8 cellular contexts compared by ENCODE assay signal in the genomic region with DNA sequence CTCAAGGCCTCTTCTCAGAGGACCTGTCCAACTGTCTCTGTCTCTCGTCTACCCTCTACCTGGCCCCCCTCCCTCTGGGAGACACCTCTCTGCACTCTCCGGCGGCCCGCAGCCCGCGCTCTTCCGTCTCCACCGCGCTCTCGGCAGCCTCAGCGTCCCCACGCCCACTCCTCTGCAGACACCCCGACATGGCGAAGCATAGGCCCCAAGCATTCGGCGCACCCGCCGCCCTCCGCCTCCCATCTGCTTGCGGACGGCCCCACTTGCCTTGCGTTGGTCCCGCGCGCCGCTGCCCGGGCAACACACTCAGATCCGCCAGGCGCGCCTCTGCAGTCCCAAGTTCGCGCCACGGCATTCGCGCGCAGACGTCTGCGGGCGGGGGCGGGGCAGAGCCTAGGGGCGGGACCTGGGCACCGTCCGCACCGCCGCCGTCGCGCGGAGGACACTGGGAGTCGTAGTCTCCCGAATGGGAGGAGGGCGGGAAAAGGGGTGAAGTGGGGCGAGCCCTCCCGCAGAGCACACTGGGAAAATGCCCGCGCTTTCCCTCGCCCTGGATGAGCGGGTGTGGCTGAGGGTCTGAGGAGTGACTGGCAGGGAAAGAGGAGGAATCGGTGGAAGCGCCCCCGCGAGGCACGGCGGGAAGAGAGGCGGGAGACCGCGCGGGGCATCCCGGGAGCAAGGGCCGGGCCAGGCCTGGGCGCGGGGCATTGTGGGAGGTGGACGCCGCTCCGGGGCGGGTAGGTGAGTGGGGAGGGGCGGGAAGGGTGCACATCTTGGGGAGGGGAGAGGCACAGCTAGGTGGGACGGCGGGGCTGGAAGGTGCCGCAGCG. TPM values are rescaled to one million over a fixed set of nuclear protein-coding genes. Genes with fewer than 3 reads are reported as not detected.
DNase-seq lines count a peak whose midpoint lies in the region; ATAC-seq, FAIRE-seq and TF ChIP-seq lines count a peak whose summit lies in the region.

A gene (minus strand): TSS at position 371 of the 830 bp plus-strand sequence. CDS start 4,778 bp downstream, outside the sequence.
A gene (plus strand): TSS at position 707 of the 830 bp plus-strand sequence. CDS start 1,123 bp downstream, outside the sequence.

- intact Hi-C loops in esophagus squamous epithelium (cut with DNase I) = no loop called here

- peak within 1 kb of the TSS; percentile 90 to 99 (median 98) for H3K4me3 Mint-ChIP-seq in naive B cell
- peak within 1 kb of the TSS; percentile 85 for H3K4me3 Mint-ChIP-seq in stimulated activated effector memory CD8-positive, alpha-beta T cell treated with anti-CD3 and anti-CD28 coated beads, Interleukin-12 subunit alpha, Interleukin-12 subunit beta, amount 100 ng/mL, for 72 hours

- H2AFZ ChIP-seq in DND-41 (ENCODE audit: low read depth, low read length) (peak within 1 kb of the TSS; percentile 100), Karpas-422 (ENCODE audit: low read length) (peak within 1 kb of the TSS; percentile 90; the same call in 1 of the 2 replicates)

- peak within 1 kb of the TSS; percentile 99 to 100 for H3K4me3 ChIP-seq in DND-41 (ENCODE audit: low read depth in 1 of 2, low read length in 2 of 2)
- H3K4me3 ChIP-seq in Karpas-422 (ENCODE audit: low read length) = peak within 1 kb of the TSS; percentile 99
- H3K4me3 ChIP-seq in esophagus squamous epithelium = peak within 1 kb of the TSS; percentile 71 to 93 (median 89)

- no peaks in the 10 kb centered on the region for H3K9me3 Mint-ChIP-seq in naive B cell
- no peaks in the 10 kb centered on the region for H3K9me3 Mint-ChIP-seq in stimulated activated effector memory CD8-positive, alpha-beta T cell treated with anti-CD3 and anti-CD28 coated beads, Interleukin-12 subunit alpha, Interleukin-12 subunit beta, amount 100 ng/mL, for 72 hours

- peaks cover 65% of the 10 kb centered on the region for H3K79me2 ChIP-seq in DND-41 (ENCODE audit: insufficient read depth, low read length)
- H3K79me2 ChIP-seq in Karpas-422 (ENCODE audit: low read length) = peaks cover 63% of the 10 kb centered on the region

- H3K9me2 ChIP-seq in Karpas-422 (replicated peaks; ENCODE audit: insufficient read depth, low read length) = no peaks in the 10 kb centered on the region

- H3K27me3 ChIP-seq in DND-41 (ENCODE audit: insufficient read depth, low read length, poor library complexity) (no peaks in the 10 kb centered on the region), Karpas-422 (ENCODE audit: low read length) (no peaks in the 10 kb centered on the region), esophagus squamous epithelium (no peaks in the 10 kb centered on the region)

- H3K27ac Mint-ChIP-seq in naive B cell = peak within 1 kb of the TSS; percentile 94 to 99 (median 97)
- peak within 1 kb of the TSS; percentile 95 for H3K27ac Mint-ChIP-seq in stimulated activated effector memory CD8-positive, alpha-beta T cell treated with anti-CD3 and anti-CD28 coated beads, Interleukin-12 subunit alpha, Interleukin-12 subunit beta, amount 100 ng/mL, for 72 hours

- H3K4me2 ChIP-seq in DND-41 (ENCODE audit: insufficient read depth, low read length) (peak within 1 kb of the TSS; percentile 78), Karpas-422 (ENCODE audit: low read depth, low read length, poor library complexity, severe bottlenecking) (peak within 1 kb of the TSS; percentile 76)

- H4K20me1 ChIP-seq in DND-41 (ENCODE audit: insufficient read depth, low read length) = peaks cover 29% of the 10 kb centered on the region
- peaks cover 10% of the 10 kb centered on the region for H4K20me1 ChIP-seq in Karpas-422 (ENCODE audit: insufficient read depth, low read depth, low read length)

- H3K36me3 ChIP-seq in DND-41 (ENCODE audit: insufficient read depth, low read length) = peaks cover 43% of the 10 kb centered on the region
- peaks cover 18% of the 10 kb centered on the region for H3K36me3 ChIP-seq in Karpas-422 (ENCODE audit: insufficient read depth, low read length)
- peaks cover 0 to 34% (median 10%) of the 10 kb centered on the region in 3 donors for H3K36me3 ChIP-seq in esophagus squamous epithelium

- no peaks in the 10 kb centered on the region for H3K9me3 ChIP-seq in DND-41 (ENCODE audit: insufficient read depth, low read length, severe bottlenecking)
- H3K9me3 ChIP-seq in Karpas-422 (ENCODE audit: low read length) = no peaks in the 10 kb centered on the region
- no peaks in the 10 kb centered on the region for H3K9me3 ChIP-seq in esophagus squamous epithelium

- TF ChIP-seq CTCF in DND-41 (IDR thresholded peaks at IDR 0.05; ENCODE audit: borderline replicate concordance, extremely low read depth, low read length, poor library complexity, severe bottlenecking) (no peak), esophagus squamous epithelium (IDR thresholded peaks at IDR 0.05) (peak in 1 of 6 experiments; percentile 58)

- no peak for FAIRE-seq in RCC 7860 (lab: Jason Lieb, UNC)

- peak; percentile 85 for ATAC-seq in DND-41 (ENCODE audit: insufficient read depth, low read depth)
- ATAC-seq in GM21786 (IDR thresholded peaks at IDR 0.05; ENCODE audit: unreplicated experiment) = peak; percentile 72
- peak; percentile 87 to 88 for ATAC-seq in naive B cell (ENCODE audit: low read depth in 2 of 2)
- peak; percentile 93 for ATAC-seq in stimulated activated effector memory CD8-positive, alpha-beta T cell treated with anti-CD3 and anti-CD28 coated beads, Interleukin-12 subunit alpha, Interleukin-12 subunit beta, amount 100 ng/mL, for 72 hours

- TF ChIP-seq POLR2A in esophagus squamous epithelium (IDR thresholded peaks at IDR 0.05) = peak in 1 of 4 donors; percentile 32

- peaks cover 7 to 21% of the 10 kb centered on the region in 2 donors for H3K36me3 Mint-ChIP-seq in naive B cell
- H3K36me3 Mint-ChIP-seq in stimulated activated effector memory CD8-positive, alpha-beta T cell treated with anti-CD3 and anti-CD28 coated beads, Interleukin-12 subunit alpha, Interleukin-12 subunit beta, amount 100 ng/mL, for 72 hours = peaks cover 75% of the 10 kb centered on the region

- H3K27ac ChIP-seq in DND-41 (ENCODE audit: low read length) (peak within 1 kb of the TSS; percentile 98), Karpas-422 (ENCODE audit: low read length) (peak within 1 kb of the TSS; percentile 89), esophagus squamous epithelium (peak within 1 kb of the TSS; percentile 92 to 99 (median 94))

- peaks cover 35% of the 10 kb centered on the region for H3K4me1 ChIP-seq in DND-41 (ENCODE audit: insufficient read depth, low read length)
- peaks cover 27% of the 10 kb centered on the region for H3K4me1 ChIP-seq in Karpas-422 (ENCODE audit: low read length)
- peaks cover 3 to 25% (median 6%) of the 10 kb centered on the region in 3 donors for H3K4me1 ChIP-seq in esophagus squamous epithelium

- H3K9ac ChIP-seq in DND-41 (ENCODE audit: low read depth, low read length) (peak within 1 kb of the TSS; percentile 99), Karpas-422 (ENCODE audit: low read length) (peak within 1 kb of the TSS; percentile 98)

- peaks cover 21 to 38% (median 29%) of the 10 kb centered on the region in 3 donors for H3K4me1 Mint-ChIP-seq in naive B cell
- H3K4me1 Mint-ChIP-seq in stimulated activated effector memory CD8-positive, alpha-beta T cell treated with anti-CD3 and anti-CD28 coated beads, Interleukin-12 subunit alpha, Interleukin-12 subunit beta, amount 100 ng/mL, for 72 hours = peaks cover 46% of the 10 kb centered on the region

- H3K27me3 Mint-ChIP-seq in naive B cell = no peaks in the 10 kb centered on the region

- 0% methylated on average over 3 to 14 of the region's 81 CpGs for WGBS in esophagus squamous epithelium, 2 donors

- DNase-seq in DND-41 = peak; percentile 94
- peak; percentile 97 for DNase-seq in Karpas-422
- peak; percentile 83 for DNase-seq in RCC 7860 (ENCODE audit: low spot score)
- peak; percentile 86 for DNase-seq in activated T-helper 1 cell treated with Interleukin-2 at 50 U/mL for 16 hours (ENCODE audit: low read depth)
- DNase-seq in esophagus squamous epithelium (lab: John Stamatoyannopoulos, UW) = peak; percentile 84
- peak; percentile 94 for DNase-seq in naive B cell
- DNase-seq in stimulated activated effector memory CD8-positive, alpha-beta T cell treated with anti-CD3 and anti-CD28 coated beads, Interleukin-12 subunit alpha, Interleukin-12 subunit beta, amount 100 ng/mL, for 72 hours (ENCODE audit: low spot score in 2 of 2) = peak; percentile 91 to 95

RNA-seq across cellular contexts. Expression of the first gene that starts in this region (rescaled TPM):
- total RNA-seq in Karpas-422 (2014; rRNA removed; shearing (Covaris generic); ENCODE audit: low replicate concordance) = 50.1 and 95.1 TPM in 2 replicates
- total RNA-seq in esophagus squamous epithelium = 10 to 100 TPM; 25.7 to 44.3 (median 31.1) TPM
- polyA plus RNA-seq in naive B cell (ENCODE audit: low read depth in 6 of 6) = 10 to 100 TPM; 13.6 to 30.9 (median 23.5) TPM

RNA-seq across cellular contexts. Expression of the second gene that starts in this region (rescaled TPM):
- total RNA-seq in Karpas-422 (2014; rRNA removed; shearing (Covaris generic); ENCODE audit: low replicate concordance) = 2.3 and 6.2 TPM in 2 replicates
- 1 to 10 TPM; 2.0 to 4.7 (median 2.7) TPM for total RNA-seq in esophagus squamous epithelium
- polyA plus RNA-seq in naive B cell (ENCODE audit: low read depth in 6 of 6) = 1 to 10 TPM in 1 of 6 donors, under 1 TPM in 4, not detected in 1; 0.06 to 1.6 (median 0.69) TPM

Comparison
In these comparisons a context has a peak if more than half of its experiments do, and no peak if none do; other contexts are left out.
1. Peak in every context shown above with its lines: DNase-seq, ATAC-seq, H3K4me3 ChIP-seq and H3K27ac ChIP-seq.